In genomic region chr10:59499460-59499859, GRCh38 we compare ENCODE assay signal across 27 cellular contexts.
"Had no signal": no experiment of that assay in that cellular context is flagged by ENCODE, and none has a peak within 500 bp of the region (broad histone marks: within the 10 kb centered on the region; RNA-seq: fewer than 3 reads in every experiment).

No MANE protein-coding gene starts in this region.

- H3K27ac Mint-ChIP-seq: activated naive CD4-positive, alpha-beta T cell treated with anti-CD3 and anti-CD28 coated beads for 36 hours; activated naive CD8-positive, alpha-beta T cell treated with anti-CD3 and anti-CD28 coated beads for 36 hours; activated T-helper 1 cell treated with anti-CD3 and anti-CD28 coated beads, Interleukin-12 subunit alpha, Interleukin-12 subunit beta, Interleukin-2, Interleukin-4 antibody, amounts not matched to agents 30 ng/mL and 10 ng/mL and 1 ng/mL, durations not matched to agents 14 hours and 24 hours and 36 hours; natural killer cell treated with Interleukin-12 subunit alpha and Interleukin-12 subunit beta and Interleukin-15 and Interleukin-18, amount 100 ng/mL, for 72 hours had no signal

- H3K4me1 ChIP-seq: adrenal gland, body of pancreas, esophagus squamous epithelium, right lobe of liver, testis, transverse colon had no signal

- DNase-seq: activated CD4-positive, alpha-beta T cell treated with anti-CD3 and anti-CD28 coated beads for 48 hours; activated CD4-positive, alpha-beta T cell treated with anti-CD3 and anti-CD28 coated beads, Interleukin-2, amount 50 U/mL, for 48 hours; activated CD8-positive, alpha-beta memory T cell treated with anti-CD3 and anti-CD28 coated beads, Interleukin-2, amount 50 U/mL, for 4 hours; activated effector memory CD4-positive, alpha-beta T cell treated with anti-CD3 and anti-CD28 coated beads, Interleukin-2, amount 50 U/mL, for 16 hours; activated naive CD4-positive, alpha-beta T cell treated with anti-CD3 and anti-CD28 coated beads for 36 hours; activated naive CD8-positive, alpha-beta T cell treated with anti-CD3 and anti-CD28 coated beads for 36 hours; activated T-cell treated with anti-CD3 and anti-CD28 coated beads, Interleukin-2, amount 50 U/mL, for 1 hour; adrenal gland; aorta; body of pancreas; dermis blood vessel endothelial cell; effector CD4-positive, alpha-beta T cell; esophagus squamous epithelium; foreskin melanocyte; left cardiac atrium; left ventricle myocardium superior; mucosa of descending colon; right lobe of liver; stimulated activated CD4-positive, alpha-beta T cell treated with anti-CD3 and anti-CD28 coated beads, Interleukin-2, amount 100 ng/mL, for 48 hours; stimulated activated naive CD8-positive, alpha-beta T cell treated with anti-CD3 and anti-CD28 coated beads, Interleukin-15, Interleukin-2, amounts not matched to agents 100 U/mL and 50 U/mL, for 24 hours; testis; transverse colon had no signal

- H3K27ac ChIP-seq: adrenal gland, body of pancreas, epithelial cell of prostate, esophagus squamous epithelium, neutrophil, right lobe of liver, testis, transverse colon had no signal

- H3K27me3 Mint-ChIP-seq: activated naive CD8-positive, alpha-beta T cell treated with anti-CD3 and anti-CD28 coated beads for 36 hours; natural killer cell treated with Interleukin-12 subunit alpha and Interleukin-12 subunit beta and Interleukin-15 and Interleukin-18, amount 100 ng/mL, for 72 hours had no signal

- H3K4me3 ChIP-seq: adrenal gland, body of pancreas, esophagus squamous epithelium, mucosa of descending colon, right lobe of liver, testis, transverse colon had no signal

- H3K27me3 ChIP-seq: adrenal gland, body of pancreas, esophagus squamous epithelium, neutrophil, right lobe of liver, testis, transverse colon had no signal

- H3K4me1 Mint-ChIP-seq: activated naive CD8-positive, alpha-beta T cell treated with anti-CD3 and anti-CD28 coated beads for 36 hours had no signal

- H3K36me3 ChIP-seq: adrenal gland, esophagus squamous epithelium, neutrophil, right lobe of liver, transverse colon had no signal

- H3K4me3 Mint-ChIP-seq: activated naive CD4-positive, alpha-beta T cell treated with anti-CD3 and anti-CD28 coated beads for 36 hours; activated naive CD8-positive, alpha-beta T cell treated with anti-CD3 and anti-CD28 coated beads for 36 hours; activated T-helper 1 cell treated with anti-CD3 and anti-CD28 coated beads, Interleukin-12 subunit alpha, Interleukin-12 subunit beta, Interleukin-2, Interleukin-4 antibody, amounts not matched to agents 30 ng/mL and 10 ng/mL and 1 ng/mL, durations not matched to agents 14 hours and 24 hours and 36 hours; natural killer cell treated with Interleukin-12 subunit alpha and Interleukin-12 subunit beta and Interleukin-15 and Interleukin-18, amount 100 ng/mL, for 72 hours had no signal

- ATAC-seq: activated CD4-positive, CD25-positive, alpha-beta regulatory T cell treated with anti-CD3 and anti-CD28 coated beads, Interleukin-2, amount 50 U/mL, for 24 hours; body of pancreas; left cardiac atrium; left ventricle myocardium superior; mucosa of descending colon; natural killer cell treated with Interleukin-12 subunit alpha and Interleukin-12 subunit beta and Interleukin-15 and Interleukin-18, amount 100 ng/mL, for 72 hours; right lobe of liver; stimulated activated naive CD8-positive, alpha-beta T cell treated with anti-CD3 and anti-CD28 coated beads, Interleukin-15, Interleukin-2, amounts not matched to agents 100 U/mL and 50 U/mL, for 24 hours had no signal

- H3K36me3 Mint-ChIP-seq: activated naive CD8-positive, alpha-beta T cell treated with anti-CD3 and anti-CD28 coated beads for 36 hours had no signal

- H3K9me3 ChIP-seq: body of pancreas, neutrophil, testis had no signal
